In genomic region chr3:46369675-46370132, GRCh38 we compare ENCODE assay signal across 14 cellular contexts. TPM values are rescaled to one million over a fixed set of nuclear protein-coding genes. Genes with fewer than 3 reads are reported as not detected.
DNase-seq lines count a peak whose midpoint lies in the region; ATAC-seq and FAIRE-seq lines count a peak whose summit lies in the region.
"Had no signal": no experiment of that assay in that cellular context is flagged by ENCODE, and none has a peak within 500 bp of the region (broad histone marks: within the 10 kb centered on the region; RNA-seq: fewer than 3 reads in every experiment).

No MANE protein-coding gene starts in this region.

- H3K36me3 Mint-ChIP-seq in dendritic cell treated with granulocyte-macrophage colony-stimulating factor and Interleukin-4, amounts not matched to agents 40 ng/mL and 50 ng/mL, for 4 days (ENCODE audit: low read depth), result peaks cover 41% of the 10 kb centered on the region

- H2BK15ac ChIP-seq in neuronal stem cell (ENCODE audit: low read length), result no peak overlapping the region

- no peak overlapping the region for H3K18ac ChIP-seq in neuronal stem cell (ENCODE audit: low read length)

- intact Hi-C loops in dendritic cell treated with granulocyte-macrophage colony-stimulating factor and Interleukin-4, amounts not matched to agents 40 ng/mL and 50 ng/mL, for 4 days (cut with micrococcal nuclease), result loop anchor here (2.0 kb wide), 3 partner anchors 93 to 281 kb away; partner anchors contain the start of gene CCR1

- FAIRE-seq in frontal cortex (lab: Jason Lieb, UNC), result no peak

- H2AK5ac ChIP-seq in neuronal stem cell (ENCODE audit: low read depth, low read length), result no peak overlapping the region

- no peaks in the 10 kb centered on the region for H3K36me3 ChIP-seq in neuronal stem cell (replicated peaks in 1 of 2; ENCODE audit: control insufficient read depth in 2 of 2, insufficient read depth in 2 of 2, low read length in 2 of 2)
- H3K36me3 ChIP-seq: BLaER1, thoracic aorta had no signal

- H2BK5ac ChIP-seq in neuronal stem cell (ENCODE audit: low read length), result no peak overlapping the region

- H2BK12ac ChIP-seq in neuronal stem cell (ENCODE audit: low read length), result no peak overlapping the region

- H3K27me3 ChIP-seq in neuronal stem cell (ENCODE audit: control insufficient read depth in 3 of 3, insufficient read depth in 3 of 3, low read depth in 1 of 3, low read length in 3 of 3), result peaks cover 0 to 4% (median 0%) of the 10 kb centered on the region in 3 experiments
- H3K27me3 ChIP-seq: BLaER1 had no signal

- peak; percentile 54 for DNase-seq in stimulated activated naive CD4-positive, alpha-beta T cell treated with Interleukin-2 at 50 U/mL for 16 hours (lab: John Stamatoyannopoulos, UW)
- DNase-seq in stimulated activated naive CD4-positive, alpha-beta T cell (lab: John Stamatoyannopoulos, UW), result no peak
- DNase-seq in frontal cortex (ENCODE audit: low spot score in 2 of 2) (no peak), NCI-H2107 (lab: John Stamatoyannopoulos, UW) (no peak), pons (ENCODE audit: low spot score) (no peak), neuronal stem cell (ENCODE audit: low spot score) (no peak)
- DNase-seq: NCI-H526, posterior cingulate gyrus, T1000 had no signal

- H3K27ac ChIP-seq in neuronal stem cell (replicated peaks; ENCODE audit: low read length), result no peak overlapping the region
- H3K27ac ChIP-seq: BLaER1, thoracic aorta had no signal

- H3K23ac ChIP-seq in neuronal stem cell (ENCODE audit: low read depth, low read length, poor library complexity), result no peak overlapping the region

- H3K14ac ChIP-seq in neuronal stem cell (ENCODE audit: low read length), result no peak overlapping the region

- no peak overlapping the region for H4K91ac ChIP-seq in neuronal stem cell (ENCODE audit: low read depth, low read length, poor library complexity)

- H2BK120ac ChIP-seq in neuronal stem cell (ENCODE audit: low read depth, low read length), result no peak overlapping the region

- H3K4me3 ChIP-seq in neuronal stem cell (ENCODE audit: low read length in 2 of 2), result no peak overlapping the region
- H3K4me3 ChIP-seq: BLaER1 had no signal

- peak overlapping the region; percentile 85 for H3K27ac Mint-ChIP-seq in dendritic cell treated with granulocyte-macrophage colony-stimulating factor and Interleukin-4, amounts not matched to agents 40 ng/mL and 50 ng/mL, for 4 days

- peak overlapping the region; percentile 77 for H3K4me3 Mint-ChIP-seq in dendritic cell treated with granulocyte-macrophage colony-stimulating factor and Interleukin-4, amounts not matched to agents 40 ng/mL and 50 ng/mL, for 4 days

- no peak overlapping the region for H2AFZ ChIP-seq in neuronal stem cell (ENCODE audit: low read length)

- H4K8ac ChIP-seq in neuronal stem cell (ENCODE audit: low read depth, low read length), result no peak overlapping the region

- H3K4ac ChIP-seq in neuronal stem cell (ENCODE audit: low read length), result no peak overlapping the region

- peak; percentile 66 for ATAC-seq in HG03469 (IDR thresholded peaks at IDR 0.05; ENCODE audit: unreplicated experiment)

- WGBS in neuronal stem cell (ENCODE audit: extremely low coverage in 2 of 2, insufficient read length in 2 of 2, insufficient replicate concordance in 1 of 2), 2 donors, result no CpG with 5 or more reads among the region's 6 CpGs

- no peaks in the 10 kb centered on the region for H3K79me1 ChIP-seq in neuronal stem cell (ENCODE audit: low read depth, low read length)

- H3K9ac ChIP-seq in neuronal stem cell (ENCODE audit: low read depth, low read length, poor library complexity), result no peak overlapping the region
- H3K9ac ChIP-seq: BLaER1 had no signal

- no peaks in the 10 kb centered on the region for H3K9me3 Mint-ChIP-seq in dendritic cell treated with granulocyte-macrophage colony-stimulating factor and Interleukin-4, amounts not matched to agents 40 ng/mL and 50 ng/mL, for 4 days

- no peaks in the 10 kb centered on the region for H3K27me3 Mint-ChIP-seq in dendritic cell treated with granulocyte-macrophage colony-stimulating factor and Interleukin-4, amounts not matched to agents 40 ng/mL and 50 ng/mL, for 4 days

- H3K4me1 ChIP-seq in neuronal stem cell (ENCODE audit: control insufficient read depth in 2 of 2, insufficient read depth in 1 of 2, low read depth in 1 of 2, low read length in 2 of 2), result no peaks in the 10 kb centered on the region
- H3K4me1 ChIP-seq: BLaER1 had no signal

- H3K4me2 ChIP-seq in neuronal stem cell (ENCODE audit: insufficient read depth, low read length, poor library complexity, severe bottlenecking), result no peak overlapping the region
- H3K4me2 ChIP-seq: BLaER1 had no signal

- H3K9me3 ChIP-seq in neuronal stem cell (replicated peaks in 1 of 2; ENCODE audit: control insufficient read depth in 2 of 2, insufficient read depth in 1 of 2, low read depth in 1 of 2, low read length in 2 of 2), result no peaks in the 10 kb centered on the region
- H3K9me3 ChIP-seq: BLaER1, thoracic aorta had no signal

- H3K4me1 Mint-ChIP-seq in dendritic cell treated with granulocyte-macrophage colony-stimulating factor and Interleukin-4, amounts not matched to agents 40 ng/mL and 50 ng/mL, for 4 days (ENCODE audit: low read depth), result peaks cover 74% of the 10 kb centered on the region

RNA-seq across cellular contexts. Expression of gene CCR5, which starts 1.0 kb away (rescaled TPM):
- total RNA-seq in frontal cortex, result under 0.01 TPM
- polyA plus RNA-seq in neuronal stem cell (2013, experiment 1 of 2), result not detected
- polyA plus RNA-seq in neuronal stem cell (2013, experiment 2 of 2), result not detected
- total RNA-seq: HT1080 had no signal

RNA-seq across cellular contexts. Expression of gene CCR2, which starts 15.8 kb away (rescaled TPM):
- total RNA-seq in frontal cortex, result 0.41 TPM
- polyA plus RNA-seq in neuronal stem cell (2013, experiment 1 of 2), result not detected
- polyA plus RNA-seq in neuronal stem cell (2013, experiment 2 of 2), result not detected
- total RNA-seq: HT1080 had no signal

RNA-seq across cellular contexts. Expression of gene CCRL2, which starts 37.4 kb away (rescaled TPM):
- total RNA-seq in frontal cortex, result 0.41 TPM
- polyA plus RNA-seq in neuronal stem cell (2013, experiment 1 of 2), result not detected
- not detected for polyA plus RNA-seq in neuronal stem cell (2013, experiment 2 of 2)
